ENCODE assay signal across 33 cellular contexts in genomic region chr12:3348055-3348454, GRCh38.
"Had no signal": no experiment of that assay in that cellular context is flagged by ENCODE, and none has a peak within 500 bp of the region (broad histone marks: within the 10 kb centered on the region; RNA-seq: fewer than 3 reads in every experiment).

No MANE protein-coding gene starts in this region.

- H3K36me3 Mint-ChIP-seq: activated CD4-positive, alpha-beta memory T cell treated with anti-CD3 and anti-CD28 coated beads for 36 hours; activated CD8-positive, alpha-beta memory T cell treated with anti-CD3 and anti-CD28 coated beads, Interleukin-2, amount 10 ng/mL, durations not matched to agents 7 days and 5 days; activated naive CD8-positive, alpha-beta T cell had no signal

- H3K27ac Mint-ChIP-seq: activated B cell treated with CpG ODN at 0.5 μM for 24 hours; activated CD4-positive, alpha-beta memory T cell treated with anti-CD3 and anti-CD28 coated beads for 36 hours; activated CD4-positive, alpha-beta T cell treated with anti-CD3 and anti-CD28 coated beads for 36 hours; activated CD4-positive, alpha-beta T cell treated with anti-CD3 and anti-CD28 coated beads, Interleukin-2, amount 10 ng/mL, durations not matched to agents 24 days and 14 days; activated CD8-positive, alpha-beta memory T cell treated with anti-CD3 and anti-CD28 coated beads, Interleukin-2, amount 10 ng/mL, durations not matched to agents 7 days and 5 days; activated CD8-positive, alpha-beta T cell treated with anti-CD3 and anti-CD28 coated beads, Interleukin-2, amount 10 ng/mL, durations not matched to agents 7 days and 5 days; activated naive CD8-positive, alpha-beta T cell; activated T-helper 1 cell treated with anti-CD3 and anti-CD28 coated beads, Interleukin-12 subunit alpha, Interleukin-12 subunit beta, Interleukin-2, Interleukin-4 antibody, amounts not matched to agents 30 ng/mL and 10 ng/mL and 1 ng/mL, durations not matched to agents 14 hours and 24 hours and 36 hours; activated T-helper 2 cell treated with anti-CD3 and anti-CD28 coated beads, Interferon-gamma antibody, Interleukin-2, Interleukin-4, amounts not matched to agents 10 μg/mL and 5 μg/mL and 100 μg/mL, durations not matched to agents 14 hours and 24 hours and 36 hours; dendritic cell treated with granulocyte-macrophage colony-stimulating factor and Interleukin-4, amounts not matched to agents 40 ng/mL and 50 ng/mL, for 4 days; endodermal cell; T-helper 17 cell; T-helper 2 cell treated with Interferon-gamma antibody and Interleukin-4, amounts not matched to agents 5 μg/mL and 100 μg/mL, for 36 hours had no signal

- H3K27ac ChIP-seq: brain microvascular endothelial cell, colonic mucosa, dorsolateral prefrontal cortex, WERI-Rb-1 had no signal

- H3K4me3 ChIP-seq: colonic mucosa, dorsolateral prefrontal cortex had no signal

- DNase-seq: activated B cell treated with CpG ODN at 0.5 μM for 24 hours; activated CD4-positive, alpha-beta memory T cell treated with anti-CD3 and anti-CD28 coated beads for 36 hours; activated CD4-positive, alpha-beta T cell treated with anti-CD3 and anti-CD28 coated beads for 36 hours; activated CD4-positive, alpha-beta T cell treated with anti-CD3 and anti-CD28 coated beads, Interleukin-2, amount 10 ng/mL, durations not matched to agents 24 days and 14 days; activated CD8-positive, alpha-beta memory T cell treated with anti-CD3 and anti-CD28 coated beads, Interleukin-2, amount 10 ng/mL, durations not matched to agents 7 days and 5 days; activated CD8-positive, alpha-beta memory T cell treated with anti-CD3 and anti-CD28 coated beads, Interleukin-2, amount 50 U/mL, for 4 hours; activated CD8-positive, alpha-beta T cell treated with anti-CD3 and anti-CD28 coated beads, Interleukin-2, amount 10 ng/mL, durations not matched to agents 7 days and 5 days; activated gamma-delta T cell treated with Interleukin-2 at 50 U/mL for 16 hours; activated naive CD4-positive, alpha-beta T cell treated with anti-CD3 and anti-CD28 coated beads, Interleukin-2, amount 50 U/mL, for 16 hours; activated naive CD4-positive, alpha-beta T cell treated with Interleukin-2 at 50 U/mL for 16 hours; activated T-cell treated with anti-CD3 and anti-CD28 coated beads, Interleukin-2, amount 50 U/mL, for 1 hour; activated T-cell treated with anti-CD3 and anti-CD28 coated beads, Interleukin-2, amount 50 U/mL, for 48 hours; amniotic stem cell; anterior cingulate cortex; brain microvascular endothelial cell; caudate nucleus; colonic mucosa; effector memory CD4-positive, alpha-beta T cell; endodermal cell; foreskin fibroblast; head of caudate nucleus; T-helper 1 cell; T-helper 17 cell; T1000; WERI-Rb-1 had no signal

- H3K9me3 Mint-ChIP-seq: activated B cell treated with CpG ODN at 0.5 μM for 24 hours; activated CD4-positive, alpha-beta memory T cell treated with anti-CD3 and anti-CD28 coated beads for 36 hours; activated CD4-positive, alpha-beta T cell treated with anti-CD3 and anti-CD28 coated beads, Interleukin-2, amount 10 ng/mL, durations not matched to agents 24 days and 14 days; activated T-helper 1 cell treated with anti-CD3 and anti-CD28 coated beads, Interleukin-12 subunit alpha, Interleukin-12 subunit beta, Interleukin-2, Interleukin-4 antibody, amounts not matched to agents 30 ng/mL and 10 ng/mL and 1 ng/mL, durations not matched to agents 14 hours and 24 hours and 36 hours; activated T-helper 2 cell treated with anti-CD3 and anti-CD28 coated beads, Interferon-gamma antibody, Interleukin-2, Interleukin-4, amounts not matched to agents 10 μg/mL and 5 μg/mL and 100 μg/mL, durations not matched to agents 14 hours and 24 hours and 36 hours; dendritic cell treated with granulocyte-macrophage colony-stimulating factor and Interleukin-4, amounts not matched to agents 40 ng/mL and 50 ng/mL, for 4 days; endodermal cell; T-helper 2 cell treated with Interferon-gamma antibody and Interleukin-4, amounts not matched to agents 5 μg/mL and 100 μg/mL, for 36 hours had no signal

- H3K9me3 ChIP-seq: colonic mucosa had no signal

- H3K4me1 Mint-ChIP-seq: activated B cell treated with CpG ODN at 0.5 μM for 24 hours; activated CD4-positive, alpha-beta T cell treated with anti-CD3 and anti-CD28 coated beads for 36 hours; activated CD4-positive, alpha-beta T cell treated with anti-CD3 and anti-CD28 coated beads, Interleukin-2, amount 10 ng/mL, durations not matched to agents 24 days and 14 days; activated CD8-positive, alpha-beta memory T cell treated with anti-CD3 and anti-CD28 coated beads, Interleukin-2, amount 10 ng/mL, durations not matched to agents 7 days and 5 days had no signal

- H3K4me3 Mint-ChIP-seq: activated B cell treated with CpG ODN at 0.5 μM for 24 hours; activated CD4-positive, alpha-beta memory T cell treated with anti-CD3 and anti-CD28 coated beads for 36 hours; activated CD4-positive, alpha-beta T cell treated with anti-CD3 and anti-CD28 coated beads for 36 hours; activated CD4-positive, alpha-beta T cell treated with anti-CD3 and anti-CD28 coated beads, Interleukin-2, amount 10 ng/mL, durations not matched to agents 24 days and 14 days; activated CD8-positive, alpha-beta memory T cell treated with anti-CD3 and anti-CD28 coated beads, Interleukin-2, amount 10 ng/mL, durations not matched to agents 7 days and 5 days; activated CD8-positive, alpha-beta T cell treated with anti-CD3 and anti-CD28 coated beads, Interleukin-2, amount 10 ng/mL, durations not matched to agents 7 days and 5 days; activated naive CD8-positive, alpha-beta T cell; activated T-helper 1 cell treated with anti-CD3 and anti-CD28 coated beads, Interleukin-12 subunit alpha, Interleukin-12 subunit beta, Interleukin-2, Interleukin-4 antibody, amounts not matched to agents 30 ng/mL and 10 ng/mL and 1 ng/mL, durations not matched to agents 14 hours and 24 hours and 36 hours; dendritic cell treated with granulocyte-macrophage colony-stimulating factor and Interleukin-4, amounts not matched to agents 40 ng/mL and 50 ng/mL, for 4 days; endodermal cell; T-helper 17 cell; T-helper 2 cell treated with Interferon-gamma antibody and Interleukin-4, amounts not matched to agents 5 μg/mL and 100 μg/mL, for 36 hours had no signal

- ATAC-seq: activated CD4-positive, alpha-beta T cell treated with anti-CD3 and anti-CD28 coated beads for 36 hours; activated CD4-positive, CD25-positive, alpha-beta regulatory T cell treated with anti-CD3 and anti-CD28 coated beads, Interleukin-2, amount 50 U/mL, for 24 hours; activated CD8-positive, alpha-beta memory T cell treated with anti-CD3 and anti-CD28 coated beads, Interleukin-2, amount 10 ng/mL, durations not matched to agents 7 days and 5 days; activated CD8-positive, alpha-beta T cell treated with anti-CD3 and anti-CD28 coated beads, Interleukin-2, amount 10 ng/mL, durations not matched to agents 7 days and 5 days; esophagus mucosa; T-helper 17 cell had no signal

- H3K36me3 ChIP-seq: brain microvascular endothelial cell, colonic mucosa, WERI-Rb-1 had no signal
